ENCODE assay signal across 18 cellular contexts in genomic region chr13:25169356-25169755, GRCh38. TPM values are rescaled to one million over a fixed set of nuclear protein-coding genes. Genes with fewer than 3 reads are reported as not detected.
"Had no signal": no experiment of that assay in that cellular context is flagged by ENCODE, and none has a peak within 500 bp of the region (broad histone marks: within the 10 kb centered on the region; RNA-seq: fewer than 3 reads in every experiment).

No MANE protein-coding gene starts in this region.

- H3K9me3 Mint-ChIP-seq: activated naive CD4-positive, alpha-beta T cell treated with anti-CD3 and anti-CD28 coated beads, Interleukin-2, amount 50 U/mL, for 72 hours had no signal

- DNase-seq: activated effector memory CD4-positive, alpha-beta T cell treated with anti-CD3 and anti-CD28 coated beads, Interleukin-2, amount 50 U/mL, for 16 hours; activated T-cell treated with anti-CD3 and anti-CD28 coated beads, Interleukin-2, amount 50 U/mL, for 1 hour; amniotic stem cell; esophagus squamous epithelium; foreskin fibroblast; left ventricle myocardium inferior; mesenchymal stem cell; spleen; stimulated activated CD4-positive, alpha-beta T cell treated with anti-CD3 and anti-CD28 coated beads, Interleukin-1b, Interleukin-23, amount 100 ng/mL, for 48 hours; stimulated activated naive CD4-positive, alpha-beta T cell; T-helper 17 cell; testis had no signal

- H3K4me3 Mint-ChIP-seq: T-helper 17 cell had no signal

- H3K27me3 ChIP-seq: testis had no signal

- H3K4me3 ChIP-seq: esophagus squamous epithelium, left ventricle myocardium inferior, spleen had no signal

- H3K27ac Mint-ChIP-seq: activated naive CD4-positive, alpha-beta T cell treated with anti-CD3 and anti-CD28 coated beads, Interleukin-2, amount 50 U/mL, for 72 hours; progenitor cell of endocrine pancreas; T-helper 17 cell had no signal

- FAIRE-seq: islet of Langerhans had no signal

- H3K27ac ChIP-seq: esophagus squamous epithelium, left ventricle myocardium inferior, spleen, testis had no signal

- H3K9me3 ChIP-seq: esophagus squamous epithelium, left ventricle myocardium inferior, spleen, testis had no signal

- ATAC-seq: activated CD4-positive, CD25-positive, alpha-beta regulatory T cell treated with anti-CD3 and anti-CD28 coated beads, Interleukin-2, amount 50 U/mL, for 24 hours; activated naive CD4-positive, alpha-beta T cell treated with anti-CD3 and anti-CD28 coated beads, Interleukin-2, amount 50 U/mL, for 72 hours; sciatic nerve; T-helper 17 cell had no signal

- H3K36me3 ChIP-seq: esophagus squamous epithelium, left ventricle myocardium inferior, spleen had no signal

RNA-seq across cellular contexts. Expression of gene AMER2, which starts 2.7 kb away (rescaled TPM):
- total RNA-seq: activated naive CD4-positive, alpha-beta T cell treated with anti-CD3 and anti-CD28 coated beads, Interleukin-2, amount 50 U/mL, for 72 hours; esophagus squamous epithelium; left ventricle myocardium inferior; myocyte; spleen; T-helper 17 cell had no signal
